16 cellular contexts compared by ENCODE assay signal in genomic region chr10:48678041-48678440, GRCh38. TPM values are rescaled to one million over a fixed set of nuclear protein-coding genes. Genes with fewer than 3 reads are reported as not detected.
A peak's percentile ranks its signal among the peaks of the same experiment; 100 is the strongest.
DNase-seq lines count a peak whose midpoint lies in the region; ATAC-seq lines count a peak whose summit lies in the region.
"Had no signal": no experiment of that assay in that cellular context is flagged by ENCODE, and none has a peak within 500 bp of the region (broad histone marks: within the 10 kb centered on the region; RNA-seq: fewer than 3 reads in every experiment).

No MANE protein-coding gene starts in this region.

- H3K9me3 Mint-ChIP-seq in activated naive CD8-positive, alpha-beta T cell treated with anti-CD3 and anti-CD28 coated beads, Interleukin-2, amount 50 U/mL, for 24 hours, result peaks cover 3% of the 10 kb centered on the region
- H3K9me3 Mint-ChIP-seq in activated naive CD8-positive, alpha-beta T cell treated with anti-CD3 and anti-CD28 coated beads for 36 hours, result peaks cover 6% of the 10 kb centered on the region

- peaks cover 4% of the 10 kb centered on the region for H3K4me1 Mint-ChIP-seq in activated naive CD8-positive, alpha-beta T cell treated with anti-CD3 and anti-CD28 coated beads, Interleukin-2, amount 50 U/mL, for 24 hours
- H3K4me1 Mint-ChIP-seq in activated naive CD8-positive, alpha-beta T cell treated with anti-CD3 and anti-CD28 coated beads for 36 hours, result no peaks in the 10 kb centered on the region
- H3K4me1 Mint-ChIP-seq: activated CD4-positive, alpha-beta T cell treated with anti-CD3 and anti-CD28 coated beads for 36 hours; CD8-positive, alpha-beta memory T cell had no signal

- no peak overlapping the region for H3K4me3 Mint-ChIP-seq in activated naive CD8-positive, alpha-beta T cell treated with anti-CD3 and anti-CD28 coated beads, Interleukin-2, amount 50 U/mL, for 24 hours
- no peak overlapping the region for H3K4me3 Mint-ChIP-seq in activated naive CD8-positive, alpha-beta T cell treated with anti-CD3 and anti-CD28 coated beads for 36 hours
- H3K4me3 Mint-ChIP-seq: activated CD4-positive, alpha-beta T cell treated with anti-CD3 and anti-CD28 coated beads for 36 hours; CD8-positive, alpha-beta memory T cell had no signal

- peak; percentile 43 for ATAC-seq in activated naive CD8-positive, alpha-beta T cell treated with anti-CD3 and anti-CD28 coated beads, Interleukin-2, amount 50 U/mL, for 24 hours
- ATAC-seq in GM21825 (IDR thresholded peaks at IDR 0.05; ENCODE audit: unreplicated experiment), result peak; percentile 50
- ATAC-seq in HG03521 (IDR thresholded peaks at IDR 0.05; ENCODE audit: unreplicated experiment), result peak; percentile 61
- ATAC-seq: activated CD4-positive, alpha-beta T cell treated with anti-CD3 and anti-CD28 coated beads for 36 hours had no signal

- no peak for DNase-seq in activated naive CD8-positive, alpha-beta T cell treated with anti-CD3 and anti-CD28 coated beads, Interleukin-2, amount 50 U/mL, for 24 hours
- no peak for DNase-seq in activated naive CD8-positive, alpha-beta T cell treated with anti-CD3 and anti-CD28 coated beads for 36 hours
- DNase-seq in RPMI8226, result no peak
- DNase-seq in Kasumi-1 (lab: John Stamatoyannopoulos, UW), result no peak
- DNase-seq in NCI-H1048 (lab: John Stamatoyannopoulos, UW), result no peak
- DNase-seq in HUDEP-2 (lab: John Stamatoyannopoulos, UW; ENCODE audit: unreplicated experiment in 76 of 76), result no peak
- DNase-seq: 8988T; activated CD4-positive, alpha-beta T cell treated with anti-CD3 and anti-CD28 coated beads for 36 hours; activated T-cell treated with anti-CD3 and anti-CD28 coated beads, Interleukin-2, amount 50 U/mL, for 48 hours; CD8-positive, alpha-beta memory T cell; GF-D8; nucleus accumbens; PC-9; thyroid gland had no signal

- no peak overlapping the region for H3K27ac Mint-ChIP-seq in activated naive CD8-positive, alpha-beta T cell treated with anti-CD3 and anti-CD28 coated beads, Interleukin-2, amount 50 U/mL, for 24 hours
- H3K27ac Mint-ChIP-seq in activated naive CD8-positive, alpha-beta T cell treated with anti-CD3 and anti-CD28 coated beads for 36 hours, result no peak overlapping the region
- H3K27ac Mint-ChIP-seq: activated CD4-positive, alpha-beta T cell treated with anti-CD3 and anti-CD28 coated beads for 36 hours; CD8-positive, alpha-beta memory T cell had no signal

- no peaks in the 10 kb centered on the region for H3K36me3 Mint-ChIP-seq in activated naive CD8-positive, alpha-beta T cell treated with anti-CD3 and anti-CD28 coated beads, Interleukin-2, amount 50 U/mL, for 24 hours (ENCODE audit: low read depth)
- H3K36me3 Mint-ChIP-seq in activated naive CD8-positive, alpha-beta T cell treated with anti-CD3 and anti-CD28 coated beads for 36 hours, result no peaks in the 10 kb centered on the region
- H3K36me3 Mint-ChIP-seq: CD8-positive, alpha-beta memory T cell had no signal

- H3K27me3 Mint-ChIP-seq in activated naive CD8-positive, alpha-beta T cell treated with anti-CD3 and anti-CD28 coated beads, Interleukin-2, amount 50 U/mL, for 24 hours, result peaks cover 2% of the 10 kb centered on the region
- H3K27me3 Mint-ChIP-seq in activated naive CD8-positive, alpha-beta T cell treated with anti-CD3 and anti-CD28 coated beads for 36 hours, result no peaks in the 10 kb centered on the region
- H3K27me3 Mint-ChIP-seq: activated CD4-positive, alpha-beta T cell treated with anti-CD3 and anti-CD28 coated beads for 36 hours had no signal

RNA-seq across cellular contexts. Expression of gene WDFY4, which starts 6.6 kb away (rescaled TPM):
- total RNA-seq in activated naive CD8-positive, alpha-beta T cell treated with anti-CD3 and anti-CD28 coated beads for 36 hours, result 1 to 10 TPM in 1 of 2 experiments, under 1 TPM in 1; 0.93 to 1.2 TPM
- total RNA-seq: PC-9 had no signal
